In genomic region chr3:23945903-23946751, GRCh38 we compare ENCODE assay signal across 1 cellular context.
TF ChIP-seq lines count a peak whose summit lies in the region.

No MANE protein-coding gene starts in this region.

TF ChIP-seq in HepG2, 621 proteins besides CTCF, POLR2A, EP300 and RAD21 (continued from another document and continues in another):
- TF ChIP-seq, protein P1, sequence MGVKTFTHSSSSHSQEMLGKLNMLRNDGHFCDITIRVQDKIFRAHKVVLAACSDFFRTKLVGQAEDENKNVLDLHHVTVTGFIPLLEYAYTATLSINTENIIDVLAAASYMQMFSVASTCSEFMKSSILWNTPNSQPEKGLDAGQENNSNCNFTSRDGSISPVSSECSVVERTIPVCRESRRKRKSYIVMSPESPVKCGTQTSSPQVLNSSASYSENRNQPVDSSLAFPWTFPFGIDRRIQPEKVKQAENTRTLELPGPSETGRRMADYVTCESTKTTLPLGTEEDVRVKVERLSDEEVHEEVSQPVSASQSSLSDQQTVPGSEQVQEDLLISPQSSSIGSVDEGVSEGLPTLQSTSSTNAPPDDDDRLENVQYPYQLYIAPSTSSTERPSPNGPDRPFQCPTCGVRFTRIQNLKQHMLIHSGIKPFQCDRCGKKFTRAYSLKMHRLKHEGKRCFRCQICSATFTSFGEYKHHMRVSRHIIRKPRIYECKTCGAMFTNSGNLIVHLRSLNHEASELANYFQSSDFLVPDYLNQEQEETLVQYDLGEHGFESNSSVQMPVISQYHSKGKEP (CRISPR knock-in tag; IDR thresholded peaks at IDR 0.05) = no peak
- TF ChIP-seq, protein P2, sequence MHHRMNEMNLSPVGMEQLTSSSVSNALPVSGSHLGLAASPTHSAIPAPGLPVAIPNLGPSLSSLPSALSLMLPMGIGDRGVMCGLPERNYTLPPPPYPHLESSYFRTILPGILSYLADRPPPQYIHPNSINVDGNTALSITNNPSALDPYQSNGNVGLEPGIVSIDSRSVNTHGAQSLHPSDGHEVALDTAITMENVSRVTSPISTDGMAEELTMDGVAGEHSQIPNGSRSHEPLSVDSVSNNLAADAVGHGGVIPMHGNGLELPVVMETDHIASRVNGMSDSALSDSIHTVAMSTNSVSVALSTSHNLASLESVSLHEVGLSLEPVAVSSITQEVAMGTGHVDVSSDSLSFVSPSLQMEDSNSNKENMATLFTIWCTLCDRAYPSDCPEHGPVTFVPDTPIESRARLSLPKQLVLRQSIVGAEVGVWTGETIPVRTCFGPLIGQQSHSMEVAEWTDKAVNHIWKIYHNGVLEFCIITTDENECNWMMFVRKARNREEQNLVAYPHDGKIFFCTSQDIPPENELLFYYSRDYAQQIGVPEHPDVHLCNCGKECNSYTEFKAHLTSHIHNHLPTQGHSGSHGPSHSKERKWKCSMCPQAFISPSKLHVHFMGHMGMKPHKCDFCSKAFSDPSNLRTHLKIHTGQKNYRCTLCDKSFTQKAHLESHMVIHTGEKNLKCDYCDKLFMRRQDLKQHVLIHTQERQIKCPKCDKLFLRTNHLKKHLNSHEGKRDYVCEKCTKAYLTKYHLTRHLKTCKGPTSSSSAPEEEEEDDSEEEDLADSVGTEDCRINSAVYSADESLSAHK (CRISPR knock-in tag; IDR thresholded peaks at IDR 0.05; ENCODE audit: borderline replicate concordance) = no peak
- TF ChIP-seq RORA (CRISPR knock-in tag; IDR thresholded peaks at IDR 0.05) (peak; percentile 29; the same call in 1 of the 2 replicates), AGO2 (optimal IDR thresholded peaks at IDR 0.05; ENCODE audit: low read depth, low read length) (peak; percentile 84), ZNF615 (CRISPR knock-in tag; IDR thresholded peaks at IDR 0.05; ENCODE audit: borderline replicate concordance) (no peak; the same call in 1 of the 2 replicates), ZNF816 (CRISPR knock-in tag; IDR thresholded peaks at IDR 0.05; ENCODE audit: borderline replicate concordance) (peak; percentile 62; the same call in 1 of the 2 replicates), ZFP90 (CRISPR knock-in tag; IDR thresholded peaks at IDR 0.05; ENCODE audit: borderline replicate concordance) (no peak; the same call in 1 of the 2 replicates), ZIK1 (CRISPR knock-in tag; IDR thresholded peaks at IDR 0.05; ENCODE audit: borderline replicate concordance, low read depth) (no peak), ZBTB26 (CRISPR knock-in tag; IDR thresholded peaks at IDR 0.05; ENCODE audit: borderline replicate concordance) (no peak), ZFP36L1 (CRISPR knock-in tag; IDR thresholded peaks at IDR 0.05) (peak; percentile 34; the same call in 1 of the 2 replicates), ZC3H4 (CRISPR knock-in tag; IDR thresholded peaks at IDR 0.05; ENCODE audit: borderline replicate concordance) (no peak; the same call in 1 of the 2 replicates), RNF2 (conservative IDR thresholded peaks at IDR 0.05; ENCODE audit: low read depth) (peak; percentile 69; the same call in 1 of the 2 replicates), MEIS2 (CRISPR knock-in tag; IDR thresholded peaks at IDR 0.05) (peak; percentile 82; the same call in 1 of the 2 replicates), YY1 (IDR thresholded peaks at IDR 0.05; ENCODE audit: insufficient read depth, insufficient replicate concordance, low read depth, low read length) (peak; percentile 79), HIVEP1 (CRISPR knock-in tag; IDR thresholded peaks at IDR 0.05) (peak; percentile 94), KDM4B (CRISPR knock-in tag; IDR thresholded peaks at IDR 0.05) (no peak), MATR3 (CRISPR knock-in tag; IDR thresholded peaks at IDR 0.05) (no peak), ZNF331 (CRISPR knock-in tag; IDR thresholded peaks at IDR 0.05) (no peak), TSC22D2 (CRISPR knock-in tag; IDR thresholded peaks at IDR 0.05; ENCODE audit: borderline replicate concordance) (peak; percentile 17; the same call in 1 of the 2 replicates), HNF4A (CRISPR knock-in tag; IDR thresholded peaks at IDR 0.05) (no peak), ZNF12 (CRISPR knock-in tag; IDR thresholded peaks at IDR 0.05) (0 out of 2 replicates have a peak, but pooled peaks have one; percentile 13), ZNF691 (CRISPR knock-in tag; IDR thresholded peaks at IDR 0.05; ENCODE audit: borderline replicate concordance, low read depth) (peak; percentile 73; the same call in 1 of the 2 replicates), ZBTB10 (CRISPR knock-in tag; IDR thresholded peaks at IDR 0.05; ENCODE audit: borderline replicate concordance) (no peak), SUZ12 (IDR thresholded peaks at IDR 0.05; ENCODE audit: low read depth, low read length) (no peak), MLLT10 (CRISPR knock-in tag; IDR thresholded peaks at IDR 0.05) (no peak), ZNF414 (CRISPR knock-in tag; IDR thresholded peaks at IDR 0.05) (peak; percentile 76), ZNF451 (CRISPR knock-in tag; IDR thresholded peaks at IDR 0.05) (peak; percentile 37; the same call in 1 of the 2 replicates), MAFF (IDR thresholded peaks at IDR 0.05; ENCODE audit: low read depth, low read length) (no peak; the same call in 1 of the 2 replicates), REXO4 (CRISPR knock-in tag; IDR thresholded peaks at IDR 0.05; ENCODE audit: borderline replicate concordance) (no peak), FOXK1 (CRISPR knock-in tag; IDR thresholded peaks at IDR 0.05; ENCODE audit: borderline replicate concordance, low read depth) (no peak), GMEB1 (CRISPR knock-in tag; IDR thresholded peaks at IDR 0.05; ENCODE audit: borderline replicate concordance) (peak; percentile 80), ZNF749 (CRISPR knock-in tag; IDR thresholded peaks at IDR 0.05; ENCODE audit: borderline replicate concordance) (peak; percentile 95), TBX3 (IDR thresholded peaks at IDR 0.05; ENCODE audit: borderline replicate concordance) (no peak), HBP1 (CRISPR knock-in tag; IDR thresholded peaks at IDR 0.05; ENCODE audit: low read depth) (peak; percentile 84), RARG (CRISPR knock-in tag; IDR thresholded peaks at IDR 0.05; ENCODE audit: low read depth) (no peak)
- TF ChIP-seq, protein P3, sequence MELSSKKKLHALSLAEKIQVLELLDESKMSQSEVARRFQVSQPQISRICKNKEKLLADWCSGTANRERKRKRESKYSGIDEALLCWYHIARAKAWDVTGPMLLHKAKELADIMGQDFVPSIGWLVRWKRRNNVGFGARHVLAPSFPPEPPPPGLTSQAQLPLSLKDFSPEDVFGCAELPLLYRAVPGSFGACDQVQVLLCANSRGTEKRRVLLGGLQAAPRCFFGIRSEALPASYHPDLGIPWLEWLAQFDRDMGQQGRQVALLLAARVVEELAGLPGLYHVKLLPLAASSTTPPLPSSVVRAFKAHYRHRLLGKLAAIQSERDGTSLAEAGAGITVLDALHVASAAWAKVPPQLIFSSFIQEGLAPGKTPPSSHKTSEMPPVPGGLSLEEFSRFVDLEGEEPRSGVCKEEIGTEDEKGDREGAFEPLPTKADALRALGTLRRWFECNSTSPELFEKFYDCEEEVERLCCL (CRISPR knock-in tag; IDR thresholded peaks at IDR 0.05; ENCODE audit: borderline replicate concordance) = no peak
- TF ChIP-seq, protein P4, sequence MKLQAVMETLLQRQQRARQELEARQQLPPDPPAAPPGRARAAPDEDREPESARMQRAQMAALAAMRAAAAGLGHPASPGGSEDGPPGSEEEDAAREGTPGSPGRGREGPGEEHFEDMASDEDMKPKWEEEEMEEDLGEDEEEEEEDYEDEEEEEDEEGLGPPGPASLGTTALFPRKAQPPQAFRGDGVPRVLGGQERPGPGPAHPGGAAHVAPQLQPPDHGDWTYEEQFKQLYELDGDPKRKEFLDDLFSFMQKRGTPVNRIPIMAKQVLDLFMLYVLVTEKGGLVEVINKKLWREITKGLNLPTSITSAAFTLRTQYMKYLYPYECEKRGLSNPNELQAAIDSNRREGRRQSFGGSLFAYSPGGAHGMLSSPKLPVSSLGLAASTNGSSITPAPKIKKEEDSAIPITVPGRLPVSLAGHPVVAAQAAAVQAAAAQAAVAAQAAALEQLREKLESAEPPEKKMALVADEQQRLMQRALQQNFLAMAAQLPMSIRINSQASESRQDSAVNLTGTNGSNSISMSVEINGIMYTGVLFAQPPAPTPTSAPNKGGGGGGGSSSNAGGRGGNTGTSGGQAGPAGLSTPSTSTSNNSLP (IDR thresholded peaks at IDR 0.05; ENCODE audit: low read depth, low read length) = no peak
- TF ChIP-seq, protein P5, sequence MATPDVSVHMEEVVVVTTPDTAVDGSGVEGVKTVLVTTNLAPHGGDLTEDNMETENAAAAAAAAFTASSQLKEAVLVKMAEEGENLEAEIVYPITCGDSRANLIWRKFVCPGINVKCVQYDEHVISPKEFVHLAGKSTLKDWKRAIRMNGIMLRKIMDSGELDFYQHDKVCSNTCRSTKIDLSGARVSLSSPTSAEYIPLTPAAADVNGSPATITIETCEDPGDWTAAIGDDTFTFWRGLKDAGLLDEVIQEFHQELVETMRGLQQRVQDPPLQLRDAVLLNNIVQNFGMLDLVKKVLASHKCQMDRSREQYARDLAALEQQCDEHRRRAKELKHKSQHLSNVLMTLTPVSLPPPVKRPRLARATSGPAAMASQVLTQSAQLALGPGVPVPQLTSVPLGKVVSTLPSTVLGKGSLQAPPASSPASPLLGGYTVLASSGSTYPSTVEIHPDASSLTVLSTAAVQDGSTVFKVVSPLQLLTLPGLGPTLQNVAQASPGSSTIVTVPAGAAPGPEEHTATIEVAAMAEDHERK (CRISPR knock-in tag; IDR thresholded peaks at IDR 0.05; ENCODE audit: low read depth) = peak; percentile 38; the same call in 1 of the 2 replicates
